ENCODE assay signal across 18 cellular contexts in genomic region chr2:1705557-1706076, GRCh38. TPM values are rescaled to one million over a fixed set of nuclear protein-coding genes. Genes with fewer than 3 reads are reported as not detected.
DNase-seq lines count a peak whose midpoint lies in the region; ATAC-seq, FAIRE-seq and TF ChIP-seq lines count a peak whose summit lies in the region.
"Had no signal": no experiment of that assay in that cellular context is flagged by ENCODE, and none has a peak within 500 bp of the region (broad histone marks: within the 10 kb centered on the region; RNA-seq: fewer than 3 reads in every experiment).

No MANE protein-coding gene starts in this region.

- no peak overlapping the region for H3K23ac ChIP-seq in IMR-90 (ENCODE audit: low read depth, low read length)

- ATAC-seq in A549 (peak in 1 of 2 experiments; percentile 7; a peak in 1 of 6 replicates), IMR-90 (ENCODE audit: low read depth) (no peak), esophagus mucosa (no peak)

- H3K4me3 Mint-ChIP-seq in glutamatergic neuron (ENCODE audit: unreplicated experiment) (no peak overlapping the region), osteocyte (ENCODE audit: unreplicated experiment) (no peak overlapping the region)

- H2BK120ac ChIP-seq in IMR-90 (ENCODE audit: low read depth, low read length): no peak overlapping the region

- no peak for DNase-seq in A549 (ENCODE audit: low read depth in 1 of 2, low spot score in 1 of 2)
- DNase-seq in IMR-90: no peak
- DNase-seq in glutamatergic neuron: peak; percentile 33
- DNase-seq in osteocyte (ENCODE audit: extremely low spot score, unreplicated experiment): peak; percentile 82
- no peak for DNase-seq in D341Med (ENCODE audit: low spot score)
- no peak for DNase-seq in transverse colon
- DNase-seq in SK-N-SH: no peak
- DNase-seq: EL, KBM-7, NCI-H2029 treated with DMSO at 0.1 percent for 48 hours, NCI-H748 treated with DMSO at 0.1 percent for 48 hours, OCI-M1, RPMI8226 had no signal

- TF ChIP-seq RAD21 in A549 (conservative IDR thresholded peaks at IDR 0.05 in 1 of 2, IDR thresholded peaks at IDR 0.05 in 1 of 2) (no peak), IMR-90 (IDR thresholded peaks at IDR 0.05; ENCODE audit: low read length) (no peak), SK-N-SH (IDR thresholded peaks at IDR 0.05; ENCODE audit: low read length) (no peak)

- peaks cover 58% of the 10 kb centered on the region for H3K79me2 ChIP-seq in SK-N-SH (ENCODE audit: insufficient read depth)

- no peak overlapping the region for H4K5ac ChIP-seq in IMR-90 (ENCODE audit: low read depth, low read length)

- dilution Hi-C loops in IMR-90 (cut with HindIII; ENCODE audit: low sequenced_read_pairs, unreplicated experiment): no loop called here

- H3F3A ChIP-seq in SK-N-SH (replicated peaks; ENCODE audit: insufficient read depth): peaks cover 3% of the 10 kb centered on the region

- H4K8ac ChIP-seq in IMR-90 (ENCODE audit: low read depth in 2 of 2, low read length in 2 of 2): no peak overlapping the region

- POLR2A ChIA-PET in A549 (lab: Yijun Ruan, JAX): no interaction called here
- POLR2A ChIA-PET in IMR-90 (lab: Charles Lee; ENCODE audit: unreplicated experiment): no interaction called here
- POLR2A ChIA-PET in SK-N-SH (lab: Yijun Ruan, JAX): interaction anchor here (0.8 to 1.4 kb wide), 3 partner anchors 26 to 29 kb away, joined by 3 read pairs; no protein-coding TSS in a partner anchor

- TF ChIP-seq CTCF in A549 (IDR thresholded peaks at IDR 0.05): no peak
- no peak for TF ChIP-seq CTCF in IMR-90 (conservative IDR thresholded peaks at IDR 0.05; ENCODE audit: low read depth, low read length)
- TF ChIP-seq CTCF in glutamatergic neuron (IDR thresholded peaks at IDR 0.05; ENCODE audit: partially characterized antibody, unreplicated experiment): no peak
- no peak for TF ChIP-seq CTCF in osteocyte (IDR thresholded peaks at IDR 0.05)
- no peak for TF ChIP-seq CTCF in transverse colon (IDR thresholded peaks at IDR 0.05)
- TF ChIP-seq CTCF in SK-N-SH (IDR thresholded peaks at IDR 0.05): no peak

- peaks cover 5% of the 10 kb centered on the region for H3K27me3 Mint-ChIP-seq in glutamatergic neuron (ENCODE audit: unreplicated experiment)
- no peaks in the 10 kb centered on the region for H3K27me3 Mint-ChIP-seq in osteocyte (ENCODE audit: unreplicated experiment)

- H2BK5ac ChIP-seq in IMR-90 (ENCODE audit: low read depth, low read length, poor library complexity, severe bottlenecking): peak overlapping the region; percentile 7

- H4K20me1 ChIP-seq in IMR-90 (ENCODE audit: insufficient read depth, low read length): peaks cover 81% of the 10 kb centered on the region
- H4K20me1 ChIP-seq in SK-N-SH (ENCODE audit: insufficient read depth): peaks cover 74% of the 10 kb centered on the region

- no peaks in the 10 kb centered on the region for H3K9me2 ChIP-seq in SK-N-SH

- no peak overlapping the region for H3K4ac ChIP-seq in IMR-90 (ENCODE audit: low read depth, low read length)

- CTCF ChIA-PET in A549 (lab: Yijun Ruan, JAX): interaction anchor here (1.0 kb wide), 1 partner anchor 45 kb away, joined by 3 read pairs; no protein-coding TSS in a partner anchor
- CTCF ChIA-PET in IMR-90 (lab: Yijun Ruan, JAX): no interaction called here
- CTCF ChIA-PET in SK-N-SH (lab: Yijun Ruan, JAX): interaction anchor here (0.9 to 2.5 kb wide), 8 partner anchors 9 to 114 kb away, joined by 3 to 9 read pairs (median 4); no protein-coding TSS in a partner anchor

- H3K4me3 ChIP-seq in A549: no peak overlapping the region
- no peak overlapping the region for H3K4me3 ChIP-seq in IMR-90 (ENCODE audit: insufficient read depth, low read depth, low read length)
- H3K4me3 ChIP-seq in transverse colon: no peak overlapping the region
- no peak overlapping the region for H3K4me3 ChIP-seq in SK-N-SH (ENCODE audit: low read depth in 2 of 2, low read length in 1 of 2)
- H3K4me3 ChIP-seq: HAP-1 had no signal

- H2AK9ac ChIP-seq in IMR-90 (replicated peaks; ENCODE audit: low read depth, low read length, poor library complexity): no peak overlapping the region

- 0 out of 2 replicates have a peak, but pooled peaks have one; percentile 2 for TF ChIP-seq POLR2A in A549 (IDR thresholded peaks at IDR 0.05; ENCODE audit: low read length)
- TF ChIP-seq POLR2A in IMR-90 (IDR thresholded peaks at IDR 0.05; ENCODE audit: low read depth, low read length): no peak
- no peak for TF ChIP-seq POLR2A in transverse colon (IDR thresholded peaks at IDR 0.05)

- no peaks in the 10 kb centered on the region for H3K4me1 ChIP-seq in A549
- peaks cover 21% of the 10 kb centered on the region for H3K4me1 ChIP-seq in IMR-90 (ENCODE audit: control insufficient read depth, insufficient read depth, low read length)
- peaks cover 10 to 24% (median 16%) of the 10 kb centered on the region in 4 donors for H3K4me1 ChIP-seq in transverse colon
- H3K4me1 ChIP-seq in SK-N-SH (ENCODE audit: control insufficient read depth in 1 of 2, insufficient read depth in 2 of 2, low read depth in 1 of 2, low read length in 1 of 2): peaks cover 14 to 65% of the 10 kb centered on the region in 2 experiments; a peak in 3 of 4 replicates
- H3K4me1 ChIP-seq: HAP-1 had no signal

- no peak overlapping the region for H3K27ac Mint-ChIP-seq in glutamatergic neuron (ENCODE audit: unreplicated experiment)
- H3K27ac Mint-ChIP-seq in osteocyte (ENCODE audit: unreplicated experiment): peak overlapping the region; percentile 31

- H3K56ac ChIP-seq in IMR-90 (ENCODE audit: extremely low read depth, insufficient read depth, low read length): no peak overlapping the region

- no peak for TF ChIP-seq EP300 in A549 (IDR thresholded peaks at IDR 0.05)
- no peak for TF ChIP-seq EP300 in transverse colon (IDR thresholded peaks at IDR 0.05; ENCODE audit: low read depth)
- TF ChIP-seq EP300 in SK-N-SH (IDR thresholded peaks at IDR 0.05; ENCODE audit: borderline replicate concordance in 1 of 2, low read depth in 1 of 2, low read length in 1 of 2): no peak

- no peak overlapping the region for H3K4me2 ChIP-seq in A549
- no peak overlapping the region for H3K4me2 ChIP-seq in IMR-90 (ENCODE audit: low read depth, low read length)
- no peak overlapping the region for H3K4me2 ChIP-seq in SK-N-SH

- 70% methylated on average over 18 of the region's 21 CpGs for WGBS in A549 (ENCODE audit: missing lambda C conversion rate)
- 89% methylated on average over 13 of the region's 21 CpGs; no CpG with 5 or more reads in 1 of the 2 experiments for WGBS in IMR-90 (ENCODE audit: extremely low coverage in 2 of 2, insufficient read length in 1 of 2), 2 experiments
- WGBS in transverse colon (ENCODE audit: low coverage in 1 of 2), 2 donors: 85 to 100% methylated on average over 1 to 21 of the region's 21 CpGs
- WGBS in SK-N-SH (ENCODE audit: low lambda C conversion rate): 86% methylated on average over 10 of the region's 21 CpGs

- H3K27me3 ChIP-seq in IMR-90 (ENCODE audit: control insufficient read depth, insufficient read depth, low read length) (no peaks in the 10 kb centered on the region), transverse colon (no peaks in the 10 kb centered on the region), SK-N-SH (ENCODE audit: insufficient read depth) (no peaks in the 10 kb centered on the region)

- no peak overlapping the region for H4K91ac ChIP-seq in IMR-90 (ENCODE audit: insufficient read depth, low read depth, low read length)

- peaks cover 46% of the 10 kb centered on the region for H3K9me1 ChIP-seq in IMR-90 (ENCODE audit: insufficient read depth, low read length)

- H2AFZ ChIP-seq in IMR-90 (replicated peaks; ENCODE audit: low read length, poor library complexity) (peak overlapping the region; percentile 36), SK-N-SH (ENCODE audit: low read depth) (no peak overlapping the region)

- H3K36me3 Mint-ChIP-seq in glutamatergic neuron (ENCODE audit: unreplicated experiment) (peaks cover 6% of the 10 kb centered on the region), osteocyte (ENCODE audit: unreplicated experiment) (peaks cover 11% of the 10 kb centered on the region)

- in situ Hi-C loops in IMR-90 (cut with MboI; ENCODE audit: low sequenced_read_pairs) (no loop called here), transverse colon (cut with MboI; ENCODE audit: low pct_ligation_motif_present in 1 of 4, low pct_unique_long_range_greater_than_20kb in 1 of 4, low sequenced_read_pairs in 3 of 4) (no loop called here)

- H2BK15ac ChIP-seq in IMR-90 (ENCODE audit: low read depth, low read length): no peak overlapping the region

- peaks cover 17% of the 10 kb centered on the region for H3K9me3 Mint-ChIP-seq in glutamatergic neuron (ENCODE audit: unreplicated experiment)
- no peaks in the 10 kb centered on the region for H3K9me3 Mint-ChIP-seq in osteocyte (ENCODE audit: unreplicated experiment)

- H3K18ac ChIP-seq in IMR-90 (ENCODE audit: low read depth, low read length): no peak overlapping the region

- no peak for FAIRE-seq in A549 (lab: Jason Lieb, UNC)
- FAIRE-seq: A204.1 had no signal

- no peak overlapping the region for H2BK20ac ChIP-seq in IMR-90 (ENCODE audit: low read depth, low read length)

- H3K14ac ChIP-seq in IMR-90 (replicated peaks; ENCODE audit: low read depth, low read length): no peak overlapping the region

- H3K36me3 ChIP-seq in IMR-90 (ENCODE audit: control insufficient read depth, insufficient read depth, low read length) (peaks cover 18% of the 10 kb centered on the region), transverse colon (no peaks in the 10 kb centered on the region), SK-N-SH (replicated peaks in 1 of 2; ENCODE audit: control insufficient read depth in 1 of 2, insufficient read depth in 2 of 2, low read length in 1 of 2) (no peaks in the 10 kb centered on the region)
- H3K36me3 ChIP-seq: HAP-1 had no signal

- H3K27ac ChIP-seq in A549: no peak overlapping the region
- H3K27ac ChIP-seq in IMR-90 (ENCODE audit: insufficient read depth, low read length): no peak overlapping the region
- H3K27ac ChIP-seq in transverse colon: no peak overlapping the region
- peak overlapping the region in 1 of 2 experiments; percentile 51; a peak in 2 of 4 replicates for H3K27ac ChIP-seq in SK-N-SH (ENCODE audit: low read depth in 2 of 2, low read length in 1 of 2)
- H3K27ac ChIP-seq: C4-2B, HL-60 had no signal

- H3K9me3 ChIP-seq in A549 (no peaks in the 10 kb centered on the region), IMR-90 (ENCODE audit: control insufficient read depth, insufficient read depth, low read length) (no peaks in the 10 kb centered on the region), transverse colon (no peaks in the 10 kb centered on the region), SK-N-SH (no peaks in the 10 kb centered on the region)
- H3K9me3 ChIP-seq: HAP-1 had no signal

- peaks cover 37% of the 10 kb centered on the region for H3K4me1 Mint-ChIP-seq in glutamatergic neuron (ENCODE audit: low read depth, unreplicated experiment)
- peaks cover 58% of the 10 kb centered on the region for H3K4me1 Mint-ChIP-seq in osteocyte (ENCODE audit: unreplicated experiment)

- intact Hi-C loops in IMR-90 (cut with micrococcal nuclease) (loop anchor here (5.0 kb wide), 1 partner anchor 37 kb away; the partner anchor contains the start of gene PXDN), transverse colon (cut with DNase I; ENCODE audit: low total_unique reads) (no loop called here)

- H2AK5ac ChIP-seq in IMR-90 (ENCODE audit: low read depth, low read length): no peak overlapping the region

- H3K9ac ChIP-seq in IMR-90 (ENCODE audit: low read depth, low read length): no peak overlapping the region
- no peak overlapping the region for H3K9ac ChIP-seq in SK-N-SH

- no TSS peak for BruUV-seq in IMR-90 (replicated peaks; lab: Mats Ljungman, UMichigan)

- H3K79me1 ChIP-seq in IMR-90 (ENCODE audit: low read depth in 1 of 2, low read length in 2 of 2): peaks cover 6 to 72% of the 10 kb centered on the region in 2 experiments

RNA-seq across cellular contexts. Expression of gene PXDN, which starts 38.7 kb away (rescaled TPM):
- 3.7 and 5.3 TPM in 2 replicates for polyA plus RNA-seq in A549 (2011; rRNA removed)
- polyA plus RNA-seq in A549 (2012; cell fraction: cytosol; rRNA removed): 3.5 and 3.6 TPM in 2 replicates
- polyA plus RNA-seq in A549 (2012; cell fraction: nucleus; rRNA removed): 13.1 and 14.0 TPM in 2 replicates
- 5.5 to 8.9 TPM (median 7.3 TPM) in 3 replicates for polyA plus RNA-seq in A549 (2017; fragmentation: RNase III; extraction: RNeasy Plus Mini Kit Qiagen cat#74134 plus additional on column Dnase treatment)
- polyA minus RNA-seq in A549 (2011; rRNA and poly(A)+ RNA removed): 3.3 and 4.9 TPM in 2 replicates
- 148 and 153 TPM in 2 replicates for total RNA-seq in IMR-90 (2012; rRNA removed)
- polyA plus RNA-seq in IMR-90 (2012; rRNA removed): 268 and 332 TPM in 2 replicates
- polyA plus RNA-seq in IMR-90 (2012; cell fraction: cytosol; rRNA removed): 300 and 432 TPM in 2 replicates
- polyA plus RNA-seq in IMR-90 (2012; cell fraction: nucleus; rRNA removed; ENCODE audit: low replicate concordance): 369 and 399 TPM in 2 replicates
- 226 TPM for total RNA-seq in glutamatergic neuron (ENCODE audit: unreplicated experiment)
- total RNA-seq in osteocyte: 459 and 488 TPM in 2 replicates
- 7.1 TPM for total RNA-seq in esophagus mucosa
- 10 to 100 TPM in 3 of 4 donors, 1 to 10 TPM in 1; 9.0 to 46.2 (median 18.5) TPM for total RNA-seq in transverse colon
- polyA plus RNA-seq in SK-N-SH (2012; rRNA removed): 76.8 and 146 TPM in 2 replicates
- 105 and 143 TPM in 2 replicates for polyA plus RNA-seq in SK-N-SH (2012; cell fraction: cytosol; rRNA removed)
- polyA plus RNA-seq in SK-N-SH (2012; cell fraction: nucleus; rRNA removed): 193 and 256 TPM in 2 replicates

Comparison
In these comparisons a context has a peak if more than half of its experiments do, and no peak if none do; other contexts are left out.
1. DNase-seq: peak in glutamatergic neuron (single experiment) and osteocyte (single experiment); none in A549 (0 of 2), IMR-90 (single experiment), D341Med (single experiment), transverse colon (single experiment) and SK-N-SH (single experiment).